Comparison of ENCODE assay signal across 20 cellular contexts in the genomic region with DNA sequence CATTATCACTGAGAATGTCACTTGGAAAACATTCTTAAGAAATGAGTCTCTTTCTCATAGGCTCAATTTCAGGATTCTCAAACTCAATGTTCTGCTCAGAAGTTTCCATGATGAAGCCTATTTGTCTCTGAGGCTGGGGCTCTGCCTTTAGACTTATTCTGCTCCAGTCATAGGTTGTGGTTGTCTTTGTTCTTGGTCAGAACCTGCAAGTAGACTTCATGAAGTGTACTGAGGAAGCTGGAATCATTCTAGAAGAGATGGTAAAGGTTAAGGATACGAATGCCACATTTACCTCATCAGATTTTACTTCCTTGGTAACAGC. TPM values are rescaled to one million over a fixed set of nuclear protein-coding genes. Genes with fewer than 3 reads are reported as not detected.
DNase-seq lines count a peak whose midpoint lies in the region; ATAC-seq lines count a peak whose summit lies in the region.
"Had no signal": no experiment of that assay in that cellular context is flagged by ENCODE, and none has a peak within 500 bp of the region (broad histone marks: within the 10 kb centered on the region; RNA-seq: fewer than 3 reads in every experiment).

No MANE protein-coding gene starts in this region.

- no peaks in the 10 kb centered on the region for H3K27me3 ChIP-seq in iPS DF 6.9 (ENCODE audit: control insufficient read depth, insufficient read depth, low read length)
- H3K27me3 ChIP-seq: heart right ventricle had no signal

- no peaks in the 10 kb centered on the region for H3K9me3 ChIP-seq in iPS DF 6.9 (ENCODE audit: control insufficient read depth, insufficient read depth, low read length)
- H3K9me3 ChIP-seq: Caco-2, heart right ventricle had no signal

- H3K27ac Mint-ChIP-seq in activated T-helper 2 cell treated with anti-CD3 and anti-CD28 coated beads, Interferon-gamma antibody, Interleukin-2, Interleukin-4, amounts not matched to agents 10 μg/mL and 5 μg/mL and 100 μg/mL, durations not matched to agents 14 hours and 24 hours and 36 hours = peak overlapping the region; percentile 72
- peak overlapping the region; percentile 80 for H3K27ac Mint-ChIP-seq in stimulated activated naive CD8-positive, alpha-beta T cell treated with anti-CD3 and anti-CD28 coated beads, Interleukin-15, Interleukin-2, amounts not matched to agents 100 ng/mL and 50 ng/mL, for 24 hours

- no peak overlapping the region for H3K4me3 Mint-ChIP-seq in activated T-cell treated with anti-CD3 and anti-CD28 coated beads, Interleukin-2, amount 50 U/mL, for 4 hours
- no peak overlapping the region for H3K4me3 Mint-ChIP-seq in activated T-helper 2 cell treated with anti-CD3 and anti-CD28 coated beads, Interferon-gamma antibody, Interleukin-2, Interleukin-4, amounts not matched to agents 10 μg/mL and 5 μg/mL and 100 μg/mL, durations not matched to agents 14 hours and 24 hours and 36 hours (ENCODE audit: low read depth)
- no peak overlapping the region for H3K4me3 Mint-ChIP-seq in stimulated activated naive CD8-positive, alpha-beta T cell treated with anti-CD3 and anti-CD28 coated beads, Interleukin-15, Interleukin-2, amounts not matched to agents 100 ng/mL and 50 ng/mL, for 24 hours

- peak overlapping the region; percentile 17 for H3K27ac ChIP-seq in iPS DF 6.9 (ENCODE audit: low read length)
- H3K27ac ChIP-seq: heart right ventricle, WERI-Rb-1 had no signal

- H3K36me3 Mint-ChIP-seq in activated T-cell treated with anti-CD3 and anti-CD28 coated beads, Interleukin-2, amount 50 U/mL, for 4 hours (ENCODE audit: insufficient read depth) = peaks cover 32% of the 10 kb centered on the region
- peaks cover 70% of the 10 kb centered on the region for H3K36me3 Mint-ChIP-seq in activated T-helper 2 cell treated with anti-CD3 and anti-CD28 coated beads, Interferon-gamma antibody, Interleukin-2, Interleukin-4, amounts not matched to agents 10 μg/mL and 5 μg/mL and 100 μg/mL, durations not matched to agents 14 hours and 24 hours and 36 hours (ENCODE audit: low read depth)
- H3K36me3 Mint-ChIP-seq in stimulated activated naive CD8-positive, alpha-beta T cell treated with anti-CD3 and anti-CD28 coated beads, Interleukin-15, Interleukin-2, amounts not matched to agents 100 ng/mL and 50 ng/mL, for 24 hours (ENCODE audit: low read depth) = peaks cover 43% of the 10 kb centered on the region

- H3K4me1 ChIP-seq in iPS DF 6.9 (ENCODE audit: control insufficient read depth, insufficient read depth, low read length) = peaks cover 2% of the 10 kb centered on the region; the same call in 1 of the 2 replicates
- H3K4me1 ChIP-seq: Caco-2 had no signal

- intact Hi-C loops in activated T-helper 2 cell treated with anti-CD3 and anti-CD28 coated beads, Interferon-gamma antibody, Interleukin-2, Interleukin-4, amounts not matched to agents 10 μg/mL and 5 μg/mL and 100 μg/mL, durations not matched to agents 14 hours and 24 hours and 36 hours (cut with micrococcal nuclease) = no loop called here

- no peak for DNase-seq in activated T-cell treated with anti-CD3 and anti-CD28 coated beads, Interleukin-2, amount 50 U/mL, for 4 hours
- no peak for DNase-seq in activated T-cell treated with anti-CD3 and anti-CD28 coated beads, Interleukin-2, amount 50 U/mL, for 1 hour
- no peak for DNase-seq in activated T-helper 2 cell treated with anti-CD3 and anti-CD28 coated beads, Interferon-gamma antibody, Interleukin-2, Interleukin-4, amounts not matched to agents 10 μg/mL and 5 μg/mL and 100 μg/mL, durations not matched to agents 14 hours and 24 hours and 36 hours (ENCODE audit: low spot score)
- DNase-seq in iPS DF 6.9 (ENCODE audit: low read depth, low spot score) (no peak), EL (no peak)
- DNase-seq: Caco-2; cortex of kidney; heart right ventricle; kidney; NCI-H1092; NCI-H2107; NCI-H526 treated with DMSO at 0.1 percent for 48 hours; PC-3; small intestine; stimulated activated naive CD4-positive, alpha-beta T cell treated with Interleukin-2 at 50 U/mL for 16 hours; WERI-Rb-1 had no signal

- H3K9me3 Mint-ChIP-seq in activated T-cell treated with anti-CD3 and anti-CD28 coated beads, Interleukin-2, amount 50 U/mL, for 4 hours = no peaks in the 10 kb centered on the region
- H3K9me3 Mint-ChIP-seq in activated T-helper 2 cell treated with anti-CD3 and anti-CD28 coated beads, Interferon-gamma antibody, Interleukin-2, Interleukin-4, amounts not matched to agents 10 μg/mL and 5 μg/mL and 100 μg/mL, durations not matched to agents 14 hours and 24 hours and 36 hours = no peaks in the 10 kb centered on the region
- no peaks in the 10 kb centered on the region for H3K9me3 Mint-ChIP-seq in stimulated activated naive CD8-positive, alpha-beta T cell treated with anti-CD3 and anti-CD28 coated beads, Interleukin-15, Interleukin-2, amounts not matched to agents 100 ng/mL and 50 ng/mL, for 24 hours

- H3K4me1 Mint-ChIP-seq in activated T-cell treated with anti-CD3 and anti-CD28 coated beads, Interleukin-2, amount 50 U/mL, for 4 hours (ENCODE audit: low read depth) = peaks cover 3% of the 10 kb centered on the region
- H3K4me1 Mint-ChIP-seq in activated T-helper 2 cell treated with anti-CD3 and anti-CD28 coated beads, Interferon-gamma antibody, Interleukin-2, Interleukin-4, amounts not matched to agents 10 μg/mL and 5 μg/mL and 100 μg/mL, durations not matched to agents 14 hours and 24 hours and 36 hours (ENCODE audit: low read depth) = peaks cover 9% of the 10 kb centered on the region
- peaks cover 10% of the 10 kb centered on the region for H3K4me1 Mint-ChIP-seq in stimulated activated naive CD8-positive, alpha-beta T cell treated with anti-CD3 and anti-CD28 coated beads, Interleukin-15, Interleukin-2, amounts not matched to agents 100 ng/mL and 50 ng/mL, for 24 hours (ENCODE audit: low read depth)

- no peaks in the 10 kb centered on the region for H3K27me3 Mint-ChIP-seq in activated T-cell treated with anti-CD3 and anti-CD28 coated beads, Interleukin-2, amount 50 U/mL, for 4 hours (ENCODE audit: low read depth)
- no peaks in the 10 kb centered on the region for H3K27me3 Mint-ChIP-seq in activated T-helper 2 cell treated with anti-CD3 and anti-CD28 coated beads, Interferon-gamma antibody, Interleukin-2, Interleukin-4, amounts not matched to agents 10 μg/mL and 5 μg/mL and 100 μg/mL, durations not matched to agents 14 hours and 24 hours and 36 hours (ENCODE audit: low read depth)
- H3K27me3 Mint-ChIP-seq in stimulated activated naive CD8-positive, alpha-beta T cell treated with anti-CD3 and anti-CD28 coated beads, Interleukin-15, Interleukin-2, amounts not matched to agents 100 ng/mL and 50 ng/mL, for 24 hours = no peaks in the 10 kb centered on the region

- H3K4me3 ChIP-seq in iPS DF 6.9 (ENCODE audit: low read length) = no peak overlapping the region
- H3K4me3 ChIP-seq: heart right ventricle, K562 had no signal

- peaks cover 3% of the 10 kb centered on the region for H3K36me3 ChIP-seq in iPS DF 6.9 (ENCODE audit: control insufficient read depth, insufficient read depth, low read length)

- ATAC-seq in activated T-cell treated with anti-CD3 and anti-CD28 coated beads, Interleukin-2, amount 50 U/mL, for 4 hours = peak; percentile 50 to 71
- ATAC-seq in GM21737 (IDR thresholded peaks at IDR 0.05; ENCODE audit: unreplicated experiment) = no peak
- no peak for ATAC-seq in HG02623 (IDR thresholded peaks at IDR 0.05; ENCODE audit: unreplicated experiment)
- ATAC-seq: heart right ventricle, K562, PC-3 had no signal

- WGBS in iPS DF 6.9 (ENCODE audit: insufficient coverage, insufficient read length) = no CpG with 5 or more reads among the region's 1 CpG

RNA-seq across cellular contexts. Expression of a gene that starts 31.6 kb away (rescaled TPM):
- 100 to 1,000 TPM; 287 to 334 (median 331) TPM for total RNA-seq in activated T-cell treated with anti-CD3 and anti-CD28 coated beads, Interleukin-2, amount 50 U/mL, for 4 hours
- 363 and 374 TPM in 2 replicates for total RNA-seq in activated T-helper 2 cell treated with anti-CD3 and anti-CD28 coated beads, Interferon-gamma antibody, Interleukin-2, Interleukin-4, amounts not matched to agents 10 μg/mL and 5 μg/mL and 100 μg/mL, durations not matched to agents 14 hours and 24 hours and 36 hours

RNA-seq across cellular contexts. Expression of a gene that starts 60.0 kb away (rescaled TPM):
- total RNA-seq in activated T-cell treated with anti-CD3 and anti-CD28 coated beads, Interleukin-2, amount 50 U/mL, for 4 hours = 10 to 100 TPM; 53.6 to 62.8 (median 61.5) TPM
- 44.0 and 44.3 TPM in 2 replicates for total RNA-seq in activated T-helper 2 cell treated with anti-CD3 and anti-CD28 coated beads, Interferon-gamma antibody, Interleukin-2, Interleukin-4, amounts not matched to agents 10 μg/mL and 5 μg/mL and 100 μg/mL, durations not matched to agents 14 hours and 24 hours and 36 hours

Comparison
In these comparisons a context has a peak if more than half of its experiments do, and no peak if none do; other contexts are left out.
1. ATAC-seq: peak in activated T-cell treated with anti-CD3 and anti-CD28 coated beads, Interleukin-2, amount 50 U/mL, for 4 hours (2 of 2); none in GM21737 (single experiment) and HG02623 (single experiment).